In genomic region chr3:52407779-52408178, GRCh38 we compare ENCODE assay signal across 14 cellular contexts. TPM values are rescaled to one million over a fixed set of nuclear protein-coding genes. Genes with fewer than 3 reads are reported as not detected.
A peak's percentile ranks its signal among the peaks of the same experiment; 100 is the strongest.
DNase-seq lines count a peak whose midpoint lies in the region; ATAC-seq, FAIRE-seq and TF ChIP-seq lines count a peak whose summit lies in the region.
"Had no signal": no experiment of that assay in that cellular context is flagged by ENCODE, and none has a peak within 500 bp of the region (broad histone marks: within the 10 kb centered on the region; RNA-seq: fewer than 3 reads in every experiment).

No MANE protein-coding gene starts in this region.

- H3K36me3 Mint-ChIP-seq in dendritic cell treated with granulocyte-macrophage colony-stimulating factor and Interleukin-4, amounts not matched to agents 40 ng/mL and 50 ng/mL, for 4 days (ENCODE audit: low read depth) = peaks cover 69% of the 10 kb centered on the region

- H3K4me3 ChIP-seq in SK-N-SH (ENCODE audit: low read depth in 2 of 2, low read length in 1 of 2) (no peak overlapping the region), OCI-LY7 (ENCODE audit: low read depth, low read length, poor library complexity, severe bottlenecking) (no peak overlapping the region), neutrophil (ENCODE audit: low read depth in 1 of 2, low read length in 1 of 2) (no peak overlapping the region)
- H3K4me3 ChIP-seq: mucosa of descending colon, thoracic aorta had no signal

- H3K9ac ChIP-seq in SK-N-SH = no peak overlapping the region

- H2AFZ ChIP-seq in SK-N-SH (ENCODE audit: low read depth) (no peak overlapping the region), OCI-LY7 (ENCODE audit: low read length) (no peak overlapping the region)

- DNase-seq in SK-N-SH (peak; percentile 11), OCI-LY7 (ENCODE audit: low spot score) (no peak), H54 (ENCODE audit: insufficient read length, low spot score) (no peak), NCI-H187 treated with DMSO at 0.1 percent for 48 hours (lab: John Stamatoyannopoulos, UW) (no peak)
- no peak for DNase-seq in stimulated activated CD4-positive, alpha-beta T cell treated with anti-CD3 and anti-CD28 coated beads, Interleukin-2, amount 100 ng/mL, for 24 hours
- DNase-seq: NCI-H510A treated with DMSO at 0.1 percent for 48 hours had no signal

- TF ChIP-seq RAD21 in SK-N-SH (IDR thresholded peaks at IDR 0.05; ENCODE audit: low read length) = no peak

- H3K9me2 ChIP-seq in SK-N-SH (no peaks in the 10 kb centered on the region), OCI-LY7 (ENCODE audit: insufficient read depth, low read length) (no peaks in the 10 kb centered on the region)

- no peak for ATAC-seq in SK-N-SH treated with all-trans-retinoic acid at 6 μM for 48 hours
- ATAC-seq: mucosa of descending colon had no signal

- H3K27me3 Mint-ChIP-seq in dendritic cell treated with granulocyte-macrophage colony-stimulating factor and Interleukin-4, amounts not matched to agents 40 ng/mL and 50 ng/mL, for 4 days = no peaks in the 10 kb centered on the region

- WGBS in SK-N-SH (ENCODE audit: low lambda C conversion rate) = no CpG with 5 or more reads among the region's 3 CpGs

- TF ChIP-seq CTCF in SK-N-SH (IDR thresholded peaks at IDR 0.05) = no peak
- TF ChIP-seq CTCF in OCI-LY7 (conservative IDR thresholded peaks at IDR 0.05; ENCODE audit: low read length) = no peak
- no peak for TF ChIP-seq CTCF in neutrophil (IDR thresholded peaks at IDR 0.05)

- peaks cover 3 to 32% of the 10 kb centered on the region in 2 experiments; a peak in 3 of 4 replicates for H3K4me1 ChIP-seq in SK-N-SH (ENCODE audit: control insufficient read depth in 1 of 2, insufficient read depth in 2 of 2, low read depth in 1 of 2, low read length in 1 of 2)
- peaks cover 26% of the 10 kb centered on the region for H3K4me1 ChIP-seq in OCI-LY7 (ENCODE audit: insufficient read depth, low read length, poor library complexity, severe bottlenecking)
- H3K4me1 ChIP-seq in neutrophil (ENCODE audit: control insufficient read depth in 1 of 2, insufficient read depth in 1 of 2, low read depth in 1 of 2, low read length in 1 of 2) = peaks cover 30 to 31% of the 10 kb centered on the region in 2 experiments

- H3K4me1 Mint-ChIP-seq in dendritic cell treated with granulocyte-macrophage colony-stimulating factor and Interleukin-4, amounts not matched to agents 40 ng/mL and 50 ng/mL, for 4 days (ENCODE audit: low read depth) = peaks cover 69% of the 10 kb centered on the region

- H4K20me1 ChIP-seq in SK-N-SH (ENCODE audit: insufficient read depth) (peaks cover 5% of the 10 kb centered on the region; the same call in 1 of the 2 replicates), OCI-LY7 (ENCODE audit: insufficient read depth, low read length) (0 out of 2 replicates have a peak, but pooled peaks cover 5% of the 10 kb centered on the region)

- peak overlapping the region; percentile 95 for H3K27ac Mint-ChIP-seq in dendritic cell treated with granulocyte-macrophage colony-stimulating factor and Interleukin-4, amounts not matched to agents 40 ng/mL and 50 ng/mL, for 4 days

- no peaks in the 10 kb centered on the region for H3K27me3 ChIP-seq in SK-N-SH (ENCODE audit: insufficient read depth)
- H3K27me3 ChIP-seq in neutrophil = no peaks in the 10 kb centered on the region

- TF ChIP-seq EP300 in SK-N-SH (IDR thresholded peaks at IDR 0.05; ENCODE audit: borderline replicate concordance in 1 of 2, low read depth in 1 of 2, low read length in 1 of 2) = no peak

- CTCF ChIA-PET in SK-N-SH (lab: Yijun Ruan, JAX) (interaction anchor here (1.1 to 2.0 kb wide), 3 partner anchors 40 to 465 kb away, joined by 3 to 6 read pairs (median 3); partner anchors contain the start of gene PARP3), OCI-LY7 (lab: Charles Lee; ENCODE audit: unreplicated experiment) (no interaction called here)

- H3K4me2 ChIP-seq in SK-N-SH (no peak overlapping the region), OCI-LY7 (ENCODE audit: low read length) (peak overlapping the region; percentile 79; the same call in 1 of the 2 replicates)

- no peaks in the 10 kb centered on the region for H3K9me3 Mint-ChIP-seq in dendritic cell treated with granulocyte-macrophage colony-stimulating factor and Interleukin-4, amounts not matched to agents 40 ng/mL and 50 ng/mL, for 4 days

- H3K9me3 ChIP-seq in SK-N-SH (no peaks in the 10 kb centered on the region), OCI-LY7 (ENCODE audit: low read length) (no peaks in the 10 kb centered on the region), neutrophil (no peaks in the 10 kb centered on the region)
- H3K9me3 ChIP-seq: mucosa of descending colon, thoracic aorta had no signal

- no peak overlapping the region for H3K4me3 Mint-ChIP-seq in dendritic cell treated with granulocyte-macrophage colony-stimulating factor and Interleukin-4, amounts not matched to agents 40 ng/mL and 50 ng/mL, for 4 days

- intact Hi-C loops in OCI-LY7 (cut with micrococcal nuclease; ENCODE audit: unreplicated experiment) = no loop called here
- intact Hi-C loops in dendritic cell treated with granulocyte-macrophage colony-stimulating factor and Interleukin-4, amounts not matched to agents 40 ng/mL and 50 ng/mL, for 4 days (cut with micrococcal nuclease) = no loop called here

- H3F3A ChIP-seq in SK-N-SH (replicated peaks; ENCODE audit: insufficient read depth) = peaks cover 6% of the 10 kb centered on the region

- no peak for TF ChIP-seq POLR2A in H54 (IDR thresholded peaks at IDR 0.05; ENCODE audit: low read depth, low read length)

- no TSS peak for BruUV-seq in OCI-LY7 (replicated peaks; lab: Mats Ljungman, UMichigan)

- H3K27ac ChIP-seq in SK-N-SH (ENCODE audit: low read depth in 2 of 2, low read length in 1 of 2) = no peak overlapping the region
- H3K27ac ChIP-seq in OCI-LY7 (ENCODE audit: low read depth, low read length, poor library complexity, severe bottlenecking) = no peak overlapping the region
- H3K27ac ChIP-seq in neutrophil = peak overlapping the region; percentile 8
- H3K27ac ChIP-seq: 22Rv1, thoracic aorta had no signal

- FAIRE-seq in H54 (lab: Jason Lieb, UNC) = no peak
- FAIRE-seq: D721Med, RCC 7860 had no signal

- POLR2A ChIA-PET in SK-N-SH (lab: Yijun Ruan, JAX) (no interaction called here), OCI-LY7 (lab: Charles Lee) (no interaction called here)

- H3K36me3 ChIP-seq in SK-N-SH (replicated peaks in 1 of 2; ENCODE audit: control insufficient read depth in 1 of 2, insufficient read depth in 2 of 2, low read length in 1 of 2) = peaks cover 32 to 57% of the 10 kb centered on the region in 2 experiments
- peaks cover 61% of the 10 kb centered on the region for H3K36me3 ChIP-seq in OCI-LY7 (ENCODE audit: insufficient read depth, low read length)
- H3K36me3 ChIP-seq in neutrophil = peaks cover 56% of the 10 kb centered on the region

- H3K79me2 ChIP-seq in SK-N-SH (ENCODE audit: insufficient read depth) (peaks cover 48% of the 10 kb centered on the region), OCI-LY7 (ENCODE audit: insufficient read depth, low read depth, low read length) (peaks cover 40% of the 10 kb centered on the region)

TF ChIP-seq in SK-N-SH treated with all-trans-retinoic acid at 6 μM for 48 hours, 23 proteins besides CTCF, POLR2A, EP300 and RAD21:
- no peak for TF ChIP-seq ZFP3 (CRISPR knock-in tag; IDR thresholded peaks at IDR 0.05)
- TF ChIP-seq GLIS3 (CRISPR knock-in tag; IDR thresholded peaks at IDR 0.05) = no peak
TF ChIP-seq in SK-N-SH treated with all-trans-retinoic acid at 6 μM for 48 hours: peak in this region for 0.

RNA-seq across cellular contexts. Expression of gene BAP1, which starts 2.0 kb away (rescaled TPM):
- 66.5 and 66.8 TPM in 2 replicates for polyA plus RNA-seq in SK-N-SH (2012; rRNA removed)
- polyA plus RNA-seq in SK-N-SH (2012; cell fraction: cytosol; rRNA removed) = 50.1 and 52.4 TPM in 2 replicates
- polyA plus RNA-seq in SK-N-SH (2012; cell fraction: nucleus; rRNA removed) = 201 and 241 TPM in 2 replicates
- total RNA-seq in OCI-LY7 (2014; rRNA removed; shearing (Covaris generic)) = 88.3 and 102 TPM in 2 replicates
- 102 and 105 TPM in 2 replicates for total RNA-seq in OCI-LY7 (2022)

RNA-seq across cellular contexts. Expression of gene PHF7, which starts 2.7 kb away (rescaled TPM):
- polyA plus RNA-seq in SK-N-SH (2012; rRNA removed) = 8.6 and 11.3 TPM in 2 replicates
- 9.3 and 9.9 TPM in 2 replicates for polyA plus RNA-seq in SK-N-SH (2012; cell fraction: cytosol; rRNA removed)
- 17.8 and 26.3 TPM in 2 replicates for polyA plus RNA-seq in SK-N-SH (2012; cell fraction: nucleus; rRNA removed)
- total RNA-seq in OCI-LY7 (2014; rRNA removed; shearing (Covaris generic)) = 32.9 and 33.3 TPM in 2 replicates
- 44.5 and 61.4 TPM in 2 replicates for total RNA-seq in OCI-LY7 (2022)

RNA-seq across cellular contexts. Expression of gene SEMA3G, which starts 37.1 kb away (rescaled TPM):
- polyA plus RNA-seq in SK-N-SH (2012; rRNA removed) = 0.10 and 0.13 TPM in 2 replicates
- polyA plus RNA-seq in SK-N-SH (2012; cell fraction: cytosol; rRNA removed) = 0.05 and 0.09 TPM in 2 replicates
- 0.07 and 0.12 TPM in 2 replicates for polyA plus RNA-seq in SK-N-SH (2012; cell fraction: nucleus; rRNA removed)
- total RNA-seq in OCI-LY7 (2014; rRNA removed; shearing (Covaris generic)) = not detected in 2 replicates
- total RNA-seq in OCI-LY7 (2022) = 0.15 TPM in 1 of 2 replicates, not detected in the other

RNA-seq across cellular contexts. Expression of gene TNNC1, which starts 46.1 kb away (rescaled TPM):
- polyA plus RNA-seq in SK-N-SH (2012; rRNA removed) = 2.6 and 3.0 TPM in 2 replicates
- polyA plus RNA-seq in SK-N-SH (2012; cell fraction: cytosol; rRNA removed) = 3.3 and 3.6 TPM in 2 replicates
- polyA plus RNA-seq in SK-N-SH (2012; cell fraction: nucleus; rRNA removed) = 2.5 and 3.3 TPM in 2 replicates
- total RNA-seq in OCI-LY7 (2014; rRNA removed; shearing (Covaris generic)) = 0.57 and 0.90 TPM in 2 replicates
- total RNA-seq in OCI-LY7 (2022) = 3.2 and 5.0 TPM in 2 replicates

RNA-seq across cellular contexts. Expression of gene NISCH, which starts 47.6 kb away (rescaled TPM):
- 77.5 and 95.1 TPM in 2 replicates for polyA plus RNA-seq in SK-N-SH (2012; rRNA removed)
- 18.6 and 26.5 TPM in 2 replicates for polyA plus RNA-seq in SK-N-SH (2012; cell fraction: cytosol; rRNA removed)
- polyA plus RNA-seq in SK-N-SH (2012; cell fraction: nucleus; rRNA removed) = 448 and 541 TPM in 2 replicates
- total RNA-seq in OCI-LY7 (2014; rRNA removed; shearing (Covaris generic)) = 53.8 and 60.5 TPM in 2 replicates
- 73.3 and 78.5 TPM in 2 replicates for total RNA-seq in OCI-LY7 (2022)
